10 cellular contexts compared by ENCODE assay signal in genomic region chr1:25903986-25904385, GRCh38. TPM values are rescaled to one million over a fixed set of nuclear protein-coding genes. Genes with fewer than 3 reads are reported as not detected.
DNase-seq lines count a peak whose midpoint lies in the region; FAIRE-seq and TF ChIP-seq lines count a peak whose summit lies in the region.
"Had no signal": no experiment of that assay in that cellular context is flagged by ENCODE, and none has a peak within 500 bp of the region (broad histone marks: within the 10 kb centered on the region; RNA-seq: fewer than 3 reads in every experiment).

No MANE protein-coding gene starts in this region.

- H3K27me3 ChIP-seq in H1 (replicated peaks in 1 of 4; ENCODE audit: control insufficient read depth in 3 of 4, extremely low read depth in 1 of 4, insufficient read depth in 3 of 4, low read length in 3 of 4): no peaks in the 10 kb centered on the region

- POLR2A ChIA-PET in OCI-LY7 (lab: Charles Lee) (interaction anchor here (2.0 to 5.1 kb wide), 2 partner anchors 8 to 93 kb away, joined by 8 to 18 read pairs; partner anchors contain the start of gene PAFAH2), H1 (lab: Charles Lee; ENCODE audit: partially characterized antibody) (interaction anchor here (0.6 to 6.4 kb wide), 7 partner anchors 7 to 1142 kb away, joined by 3 to 51 read pairs (median 4); no protein-coding TSS in a partner anchor)

- peaks cover 18% of the 10 kb centered on the region for H3K27me3 Mint-ChIP-seq in T-helper 2 cell treated with Interferon-gamma antibody and Interleukin-4, amounts not matched to agents 5 μg/mL and 100 μg/mL, for 36 hours (ENCODE audit: low read depth)
- no peaks in the 10 kb centered on the region for H3K27me3 Mint-ChIP-seq in progenitor cell of endocrine pancreas

- no peak for TF ChIP-seq EP300 in H1 (IDR thresholded peaks at IDR 0.05; ENCODE audit: borderline replicate concordance in 1 of 2, low read depth in 2 of 2, low read length in 2 of 2)

- no peak overlapping the region for H2BK120ac ChIP-seq in H1 (replicated peaks; ENCODE audit: low read depth, low read length)

- H2AFZ ChIP-seq in OCI-LY7 (ENCODE audit: low read length) (no peak overlapping the region), H1 (ENCODE audit: low read length) (no peak overlapping the region)

- H3K4me1 Mint-ChIP-seq in T-helper 2 cell treated with Interferon-gamma antibody and Interleukin-4, amounts not matched to agents 5 μg/mL and 100 μg/mL, for 36 hours (ENCODE audit: low read depth): peaks cover 47% of the 10 kb centered on the region
- peaks cover 42% of the 10 kb centered on the region for H3K4me1 Mint-ChIP-seq in progenitor cell of endocrine pancreas (ENCODE audit: low read depth)

- CTCF ChIA-PET in OCI-LY7 (lab: Charles Lee; ENCODE audit: unreplicated experiment) (no interaction called here), H1 (lab: Charles Lee; ENCODE audit: partially characterized antibody) (interaction anchor here (0.5 to 16.4 kb wide), 8 partner anchors 10 to 1252 kb away, joined by 3 to 330 read pairs (median 3); partner anchors contain the start of genes PAFAH2 and PAQR7)

- H2BK5ac ChIP-seq in H1 (ENCODE audit: low read depth, low read length): no peak overlapping the region

- H4K20me1 ChIP-seq in OCI-LY7 (ENCODE audit: insufficient read depth, low read length) (peaks cover 34% of the 10 kb centered on the region), H1 (replicated peaks in 1 of 2; ENCODE audit: control insufficient read depth in 1 of 2, insufficient read depth in 2 of 2, low read length in 2 of 2) (peaks cover 2 to 14% of the 10 kb centered on the region in 2 experiments)

- FAIRE-seq in H1 (lab: Jason Lieb, UNC): no peak

- no peak overlapping the region for H4K5ac ChIP-seq in H1 (ENCODE audit: insufficient read length, low read depth, low read length)

- H3K23ac ChIP-seq in H1 (ENCODE audit: insufficient read length): no peak overlapping the region

- H2BK20ac ChIP-seq in H1 (ENCODE audit: low read length): no peak overlapping the region

- H3K4me1 ChIP-seq in OCI-LY7 (ENCODE audit: insufficient read depth, low read length, poor library complexity, severe bottlenecking) (peaks cover 27% of the 10 kb centered on the region), H1 (replicated peaks in 1 of 4; ENCODE audit: control insufficient read depth in 3 of 4, insufficient read depth in 4 of 4, low read length in 3 of 4) (peaks cover 5 to 11% (median 8%) of the 10 kb centered on the region in 4 experiments; a peak in 6 of 7 replicates)

- WGBS in H1 (ENCODE audit: extremely low coverage in 1 of 2, insufficient coverage in 1 of 2, insufficient read length in 1 of 2, insufficient replicate concordance in 2 of 2, low coverage in 1 of 2, low lambda C conversion rate in 2 of 2, missing lambda C conversion rate in 1 of 2), 2 experiments: 88% methylated on average over 3 of the region's 3 CpGs; no CpG with 5 or more reads in 1 of the 2 experiments

- peak overlapping the region; percentile 64 for H3K4me2 ChIP-seq in OCI-LY7 (ENCODE audit: low read length)
- H3K4me2 ChIP-seq in H1 (ENCODE audit: insufficient read depth in 1 of 2, low read depth in 2 of 2, low read length in 2 of 2): peak overlapping the region; percentile 89 to 93

- BruUV-seq in OCI-LY7 (replicated peaks; lab: Mats Ljungman, UMichigan): no TSS peak

- H3K36me3 ChIP-seq in OCI-LY7 (ENCODE audit: insufficient read depth, low read length) (peaks cover 63% of the 10 kb centered on the region), H1 (ENCODE audit: control insufficient read depth in 2 of 4, insufficient read depth in 4 of 4, low read length in 3 of 4) (peaks cover 25 to 49% (median 40%) of the 10 kb centered on the region in 4 experiments)

- H3K4me3 ChIP-seq in OCI-LY7 (ENCODE audit: low read depth, low read length, poor library complexity, severe bottlenecking) (peak overlapping the region; percentile 84), H1 (ENCODE audit: extremely low read depth in 1 of 4, insufficient read depth in 2 of 4, low read depth in 3 of 4, low read length in 4 of 4) (peak overlapping the region in 3 of 4 experiments; percentile 76 to 100 (median 95); a peak in 6 of 8 replicates)

- H3K18ac ChIP-seq in H1 (ENCODE audit: extremely low read depth, low read length): no peak overlapping the region

- H3K36me3 Mint-ChIP-seq in T-helper 2 cell treated with Interferon-gamma antibody and Interleukin-4, amounts not matched to agents 5 μg/mL and 100 μg/mL, for 36 hours (ENCODE audit: low read depth): peaks cover 48% of the 10 kb centered on the region
- peaks cover 30% of the 10 kb centered on the region for H3K36me3 Mint-ChIP-seq in progenitor cell of endocrine pancreas (ENCODE audit: insufficient read depth)

- H3K27ac ChIP-seq in OCI-LY7 (ENCODE audit: low read depth, low read length, poor library complexity, severe bottlenecking) (no peak overlapping the region), H1 (ENCODE audit: low read depth, low read length) (no peak overlapping the region)
- H3K27ac ChIP-seq: RWPE1 had no signal

- 0 out of 2 replicates have a peak, but pooled peaks cover 3% of the 10 kb centered on the region for H3K79me1 ChIP-seq in H1 (ENCODE audit: low read depth, low read length)

- no peak overlapping the region for H3K4ac ChIP-seq in H1 (replicated peaks; ENCODE audit: insufficient read length, low read depth, low read length)

- no peaks in the 10 kb centered on the region for H3K9me2 ChIP-seq in OCI-LY7 (ENCODE audit: insufficient read depth, low read length)

- TF ChIP-seq POLR2A in H1 (IDR thresholded peaks at IDR 0.05; ENCODE audit: control extremely low read depth in 1 of 2, low read depth in 2 of 2, low read length in 2 of 2): no peak

- no peak for TF ChIP-seq RAD21 in H1 (IDR thresholded peaks at IDR 0.05 in 1 of 2, conservative IDR thresholded peaks at IDR 0.05 in 1 of 2; ENCODE audit: low read depth in 2 of 2, low read length in 2 of 2)

- H3K9me3 ChIP-seq in OCI-LY7 (ENCODE audit: low read length) (no peaks in the 10 kb centered on the region), H1 (ENCODE audit: insufficient read depth in 2 of 2, low read depth in 1 of 2, low read length in 1 of 2) (no peaks in the 10 kb centered on the region)

- no peak overlapping the region for H4K91ac ChIP-seq in H1 (replicated peaks; ENCODE audit: insufficient read length, low read length)

- peak overlapping the region; percentile 93 for H3K4me3 Mint-ChIP-seq in T-helper 2 cell treated with Interferon-gamma antibody and Interleukin-4, amounts not matched to agents 5 μg/mL and 100 μg/mL, for 36 hours
- peak overlapping the region; percentile 96 for H3K4me3 Mint-ChIP-seq in progenitor cell of endocrine pancreas (ENCODE audit: low read depth)

- H3K79me2 ChIP-seq in OCI-LY7 (ENCODE audit: insufficient read depth, low read depth, low read length): peaks cover 50% of the 10 kb centered on the region
- peaks cover 15 to 34% of the 10 kb centered on the region in 2 experiments for H3K79me2 ChIP-seq in H1 (ENCODE audit: control insufficient read depth in 1 of 2, insufficient read depth in 2 of 2, low read length in 2 of 2)

- no peak overlapping the region for H3K56ac ChIP-seq in H1 (replicated peaks; ENCODE audit: insufficient read length, low read depth, low read length)

- H3K14ac ChIP-seq in H1 (ENCODE audit: insufficient read length): no peak overlapping the region

- intact Hi-C loops in OCI-LY7 (cut with micrococcal nuclease; ENCODE audit: unreplicated experiment): no loop called here

- no peaks in the 10 kb centered on the region for H3K9me3 Mint-ChIP-seq in T-helper 2 cell treated with Interferon-gamma antibody and Interleukin-4, amounts not matched to agents 5 μg/mL and 100 μg/mL, for 36 hours
- no peaks in the 10 kb centered on the region for H3K9me3 Mint-ChIP-seq in progenitor cell of endocrine pancreas (ENCODE audit: low read depth)

- H3K23me2 ChIP-seq in H1 (ENCODE audit: low read depth, low read length): peaks cover 8% of the 10 kb centered on the region; the same call in 1 of the 2 replicates

- no peak overlapping the region for H2AK5ac ChIP-seq in H1 (ENCODE audit: low read depth, low read length)

- H2BK15ac ChIP-seq in H1 (ENCODE audit: low read length): no peak overlapping the region

- TF ChIP-seq CTCF in OCI-LY7 (conservative IDR thresholded peaks at IDR 0.05; ENCODE audit: low read length) (no peak), H1 (IDR thresholded peaks at IDR 0.05; ENCODE audit: control extremely low read depth in 1 of 3, insufficient read depth in 1 of 3, low read depth in 1 of 3, low read length in 3 of 3) (no peak), progenitor cell of endocrine pancreas (IDR thresholded peaks at IDR 0.05; ENCODE audit: unreplicated experiment) (no peak)

- no peak overlapping the region for H2BK12ac ChIP-seq in H1 (ENCODE audit: low read depth, low read length)

- H4K8ac ChIP-seq in H1 (ENCODE audit: extremely low read depth, insufficient read depth, low read length): no peak overlapping the region

- H3K27ac Mint-ChIP-seq in T-helper 2 cell treated with Interferon-gamma antibody and Interleukin-4, amounts not matched to agents 5 μg/mL and 100 μg/mL, for 36 hours: peak overlapping the region; percentile 89
- H3K27ac Mint-ChIP-seq in progenitor cell of endocrine pancreas: peak overlapping the region; percentile 98

- no peak for DNase-seq in T-helper 2 cell treated with Interferon-gamma antibody and Interleukin-4, amounts not matched to agents 5 μg/mL and 100 μg/mL, for 36 hours (ENCODE audit: low spot score)
- no peak for DNase-seq in T-helper 2 cell
- DNase-seq in OCI-LY7 (ENCODE audit: low spot score): no peak
- DNase-seq in H1 (ENCODE audit: low read depth in 1 of 2, low spot score in 2 of 2): no peak
- no peak for DNase-seq in progenitor cell of endocrine pancreas (ENCODE audit: low spot score, unreplicated experiment)
- no peak for DNase-seq in SW 1271 (lab: John Stamatoyannopoulos, UW)
- no peak for DNase-seq in HCEC 1CT
- no peak for DNase-seq in hippocampal formation (lab: John Stamatoyannopoulos, UW)
- DNase-seq: activated T-cell treated with anti-CD3 and anti-CD28 coated beads, Interleukin-2, amount 50 U/mL, for 48 hours had no signal

- H3K9ac ChIP-seq in H1 (replicated peaks in 1 of 4; ENCODE audit: extremely low read depth in 1 of 4, low read depth in 3 of 4, low read length in 3 of 4): peak overlapping the region in 1 of 4 experiments; percentile 13; a peak in 1 of 7 replicates

RNA-seq across cellular contexts. Expression of gene STMN1, which starts 2.2 kb away (rescaled TPM):
- 730 and 1,134 TPM in 2 replicates for total RNA-seq in OCI-LY7 (2014; rRNA removed; shearing (Covaris generic))
- total RNA-seq in OCI-LY7 (2022) (847 and 1,062 TPM in 2 replicates), progenitor cell of endocrine pancreas (811 and 856 TPM in 2 replicates)
- total RNA-seq in H1 (2021; fragmentation: NEBNext Ultra II Directional; extraction: Animal tissue kit (Norgen Biotek cat#: 25700)): 561 and 564 TPM in 2 replicates
- polyA plus RNA-seq in H1 (2011; rRNA removed): 78.4 and 116 TPM in 2 replicates
- 189 TPM for polyA plus RNA-seq in H1 (2011; cell fraction: cytosol; rRNA removed)
- 60.2 TPM for polyA plus RNA-seq in H1 (2011; cell fraction: nucleus; rRNA removed)
- polyA plus RNA-seq in H1 (2012, experiment 1 of 2): 352 to 483 TPM (median 373 TPM) in 4 replicates
- 113 TPM for polyA plus RNA-seq in H1 (2012, experiment 2 of 2)
- 403 TPM for polyA plus RNA-seq in H1 (2013, experiment 1 of 2)
- polyA plus RNA-seq in H1 (2013, experiment 2 of 2): 416 TPM
- polyA minus RNA-seq in H1 (2011; rRNA and poly(A)+ RNA removed): 28.0 and 32.8 TPM in 2 replicates
- polyA minus RNA-seq in H1 (2011; cell fraction: cytosol; rRNA and poly(A)+ RNA removed): 51.4 TPM
- 64.6 TPM for polyA minus RNA-seq in H1 (2011; cell fraction: nucleus; rRNA and poly(A)+ RNA removed)

RNA-seq across cellular contexts. Expression of gene PAQR7, which starts 28.5 kb away (rescaled TPM):
- total RNA-seq in OCI-LY7 (2014; rRNA removed; shearing (Covaris generic)): 0.22 and 0.28 TPM in 2 replicates
- total RNA-seq in OCI-LY7 (2022) (1.3 and 1.8 TPM in 2 replicates), progenitor cell of endocrine pancreas (20.2 and 21.0 TPM in 2 replicates)
- total RNA-seq in H1 (2021; fragmentation: NEBNext Ultra II Directional; extraction: Animal tissue kit (Norgen Biotek cat#: 25700)): 7.3 and 7.7 TPM in 2 replicates
- polyA plus RNA-seq in H1 (2011; rRNA removed): 7.4 and 9.0 TPM in 2 replicates
- 6.5 TPM for polyA plus RNA-seq in H1 (2011; cell fraction: cytosol; rRNA removed)
- polyA plus RNA-seq in H1 (2011; cell fraction: nucleus; rRNA removed): 6.1 TPM
- 6.2 to 8.2 TPM (median 7.5 TPM) in 4 replicates for polyA plus RNA-seq in H1 (2012, experiment 1 of 2)
- 6.0 TPM for polyA plus RNA-seq in H1 (2012, experiment 2 of 2)
- 7.1 TPM for polyA plus RNA-seq in H1 (2013, experiment 1 of 2)
- 8.3 TPM for polyA plus RNA-seq in H1 (2013, experiment 2 of 2)
- 10.1 and 10.5 TPM in 2 replicates for polyA minus RNA-seq in H1 (2011; rRNA and poly(A)+ RNA removed)
- 7.6 TPM for polyA minus RNA-seq in H1 (2011; cell fraction: cytosol; rRNA and poly(A)+ RNA removed)
- 4.5 TPM for polyA minus RNA-seq in H1 (2011; cell fraction: nucleus; rRNA and poly(A)+ RNA removed)

RNA-seq across cellular contexts. Expression of gene AUNIP, which starts 44.7 kb away (rescaled TPM):
- 14.2 and 21.5 TPM in 2 replicates for total RNA-seq in OCI-LY7 (2014; rRNA removed; shearing (Covaris generic))
- total RNA-seq in OCI-LY7 (2022) (15.1 and 16.8 TPM in 2 replicates), progenitor cell of endocrine pancreas (4.7 and 5.9 TPM in 2 replicates)
- 22.9 and 23.2 TPM in 2 replicates for total RNA-seq in H1 (2021; fragmentation: NEBNext Ultra II Directional; extraction: Animal tissue kit (Norgen Biotek cat#: 25700))
- polyA plus RNA-seq in H1 (2011; rRNA removed): 15.4 and 18.6 TPM in 2 replicates
- polyA plus RNA-seq in H1 (2011; cell fraction: cytosol; rRNA removed): 16.5 TPM
- polyA plus RNA-seq in H1 (2011; cell fraction: nucleus; rRNA removed): 13.9 TPM
- polyA plus RNA-seq in H1 (2012, experiment 1 of 2): 14.8 to 20.4 TPM (median 15.7 TPM) in 4 replicates
- 12.1 TPM for polyA plus RNA-seq in H1 (2012, experiment 2 of 2)
- 14.6 TPM for polyA plus RNA-seq in H1 (2013, experiment 1 of 2)
- polyA plus RNA-seq in H1 (2013, experiment 2 of 2): 15.5 TPM
- polyA minus RNA-seq in H1 (2011; rRNA and poly(A)+ RNA removed): 19.1 and 23.3 TPM in 2 replicates
- polyA minus RNA-seq in H1 (2011; cell fraction: cytosol; rRNA and poly(A)+ RNA removed): 12.3 TPM
- 29.0 TPM for polyA minus RNA-seq in H1 (2011; cell fraction: nucleus; rRNA and poly(A)+ RNA removed)
